ENCODE assay signal across 2 cellular contexts in the genomic region with DNA sequence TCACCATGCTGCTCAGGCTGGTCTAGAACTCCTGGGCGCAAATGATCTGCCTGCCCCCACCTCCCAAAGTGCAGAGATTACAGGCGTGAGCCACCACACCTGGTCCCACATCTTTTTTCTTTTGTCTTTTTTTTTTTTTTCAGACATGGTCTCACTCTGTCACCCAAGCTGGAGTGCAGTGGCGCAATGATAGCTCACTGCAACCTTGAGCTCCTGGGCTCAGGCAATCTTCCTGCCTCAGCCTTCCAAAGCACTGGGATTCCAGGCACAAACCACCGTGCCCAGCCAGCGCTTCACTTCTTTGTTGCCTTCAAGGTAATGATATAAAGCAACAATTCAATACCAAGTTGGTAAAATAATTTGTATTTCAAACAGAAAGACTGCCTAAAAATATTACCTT.
TF ChIP-seq lines count a peak whose summit lies in the region.

No MANE protein-coding gene starts in this region.

TF ChIP-seq in HepG2, 621 proteins besides CTCF, POLR2A, EP300 and RAD21 (continued from another document):
- TF ChIP-seq IKZF5 (CRISPR knock-in tag; IDR thresholded peaks at IDR 0.05) (no peak), HNF4A (CRISPR knock-in tag; IDR thresholded peaks at IDR 0.05) (peak; percentile 21; the same call in 1 of the 2 replicates), ZNF598 (CRISPR knock-in tag; IDR thresholded peaks at IDR 0.05; ENCODE audit: borderline replicate concordance) (no peak), ZFP1 (CRISPR knock-in tag; IDR thresholded peaks at IDR 0.05) (no peak), JUN (CRISPR knock-in tag; IDR thresholded peaks at IDR 0.05) (no peak), ZFP90 (CRISPR knock-in tag; IDR thresholded peaks at IDR 0.05; ENCODE audit: borderline replicate concordance) (peak; percentile 47; the same call in 1 of the 2 replicates), FIP1L1 (IDR thresholded peaks at IDR 0.05; ENCODE audit: borderline replicate concordance, insufficient read depth, low read depth, low read length) (no peak), TCF7 (IDR thresholded peaks at IDR 0.05; ENCODE audit: low read depth) (no peak), CEBPB (IDR thresholded peaks at IDR 0.05; ENCODE audit: borderline replicate concordance, low read depth, low read length) (peak; percentile 84; the same call in 1 of the 2 replicates), ZNF460 (CRISPR knock-in tag; IDR thresholded peaks at IDR 0.05; ENCODE audit: borderline replicate concordance) (peak; percentile 40; the same call in 1 of the 2 replicates), ZNF414 (CRISPR knock-in tag; IDR thresholded peaks at IDR 0.05) (no peak), CEBPG (CRISPR knock-in tag; IDR thresholded peaks at IDR 0.05) (peak; percentile 47; the same call in 1 of the 2 replicates), SP2 (CRISPR knock-in tag; IDR thresholded peaks at IDR 0.05) (no peak), RBM22 (optimal IDR thresholded peaks at IDR 0.05; ENCODE audit: low read length) (no peak)
- TF ChIP-seq, protein P1, sequence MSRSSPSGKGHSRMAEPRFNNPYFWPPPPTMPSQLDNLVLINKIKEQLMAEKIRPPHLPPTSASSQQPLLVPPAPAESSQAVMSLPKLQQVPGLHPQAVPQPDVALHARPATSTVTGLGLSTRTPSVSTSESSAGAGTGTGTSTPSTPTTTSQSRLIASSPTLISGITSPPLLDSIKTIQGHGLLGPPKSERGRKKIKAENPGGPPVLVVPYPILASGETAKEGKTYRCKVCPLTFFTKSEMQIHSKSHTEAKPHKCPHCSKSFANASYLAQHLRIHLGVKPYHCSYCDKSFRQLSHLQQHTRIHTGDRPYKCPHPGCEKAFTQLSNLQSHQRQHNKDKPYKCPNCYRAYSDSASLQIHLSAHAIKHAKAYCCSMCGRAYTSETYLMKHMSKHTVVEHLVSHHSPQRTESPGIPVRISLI (CRISPR knock-in tag; IDR thresholded peaks at IDR 0.05; ENCODE audit: borderline replicate concordance), result peak; percentile 66

TF ChIP-seq in GM12878, 131 proteins besides CTCF, POLR2A, EP300 and RAD21 (continued from another document):
- TF ChIP-seq TBL1XR1 (IDR thresholded peaks at IDR 0.05; ENCODE audit: low read depth, low read length) (no peak), NRF1 (conservative IDR thresholded peaks at IDR 0.05; ENCODE audit: low read depth, low read length) (no peak), CREB1 (IDR thresholded peaks at IDR 0.05; ENCODE audit: low read depth) (no peak), KAT2A (conservative IDR thresholded peaks at IDR 0.05; ENCODE audit: control insufficient read depth, low read depth, low read length) (no peak), ZBED1 (IDR thresholded peaks at IDR 0.05; ENCODE audit: borderline replicate concordance) (no peak), HDAC2 (IDR thresholded peaks at IDR 0.05) (no peak), ZNF24 (IDR thresholded peaks at IDR 0.05) (no peak), SREBF2 (IDR thresholded peaks at IDR 0.05; ENCODE audit: low read length) (no peak), JUND (IDR thresholded peaks at IDR 0.05; ENCODE audit: low read depth, low read length) (no peak), SUPT20H (IDR thresholded peaks at IDR 0.05; ENCODE audit: borderline replicate concordance, control insufficient read depth, low read depth, low read length) (no peak)
- TF ChIP-seq, protein P2, sequence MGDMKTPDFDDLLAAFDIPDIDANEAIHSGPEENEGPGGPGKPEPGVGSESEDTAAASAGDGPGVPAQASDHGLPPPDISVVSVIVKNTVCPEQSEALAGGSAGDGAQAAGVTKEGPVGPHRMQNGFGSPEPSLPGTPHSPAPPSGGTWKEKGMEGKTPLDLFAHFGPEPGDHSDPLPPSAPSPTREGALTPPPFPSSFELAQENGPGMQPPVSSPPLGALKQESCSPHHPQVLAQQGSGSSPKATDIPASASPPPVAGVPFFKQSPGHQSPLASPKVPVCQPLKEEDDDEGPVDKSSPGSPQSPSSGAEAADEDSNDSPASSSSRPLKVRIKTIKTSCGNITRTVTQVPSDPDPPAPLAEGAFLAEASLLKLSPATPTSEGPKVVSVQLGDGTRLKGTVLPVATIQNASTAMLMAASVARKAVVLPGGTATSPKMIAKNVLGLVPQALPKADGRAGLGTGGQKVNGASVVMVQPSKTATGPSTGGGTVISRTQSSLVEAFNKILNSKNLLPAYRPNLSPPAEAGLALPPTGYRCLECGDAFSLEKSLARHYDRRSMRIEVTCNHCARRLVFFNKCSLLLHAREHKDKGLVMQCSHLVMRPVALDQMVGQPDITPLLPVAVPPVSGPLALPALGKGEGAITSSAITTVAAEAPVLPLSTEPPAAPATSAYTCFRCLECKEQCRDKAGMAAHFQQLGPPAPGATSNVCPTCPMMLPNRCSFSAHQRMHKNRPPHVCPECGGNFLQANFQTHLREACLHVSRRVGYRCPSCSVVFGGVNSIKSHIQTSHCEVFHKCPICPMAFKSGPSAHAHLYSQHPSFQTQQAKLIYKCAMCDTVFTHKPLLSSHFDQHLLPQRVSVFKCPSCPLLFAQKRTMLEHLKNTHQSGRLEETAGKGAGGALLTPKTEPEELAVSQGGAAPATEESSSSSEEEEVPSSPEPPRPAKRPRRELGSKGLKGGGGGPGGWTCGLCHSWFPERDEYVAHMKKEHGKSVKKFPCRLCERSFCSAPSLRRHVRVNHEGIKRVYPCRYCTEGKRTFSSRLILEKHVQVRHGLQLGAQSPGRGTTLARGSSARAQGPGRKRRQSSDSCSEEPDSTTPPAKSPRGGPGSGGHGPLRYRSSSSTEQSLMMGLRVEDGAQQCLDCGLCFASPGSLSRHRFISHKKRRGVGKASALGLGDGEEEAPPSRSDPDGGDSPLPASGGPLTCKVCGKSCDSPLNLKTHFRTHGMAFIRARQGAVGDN (IDR thresholded peaks at IDR 0.05), result no peak
- TF ChIP-seq, protein P3, sequence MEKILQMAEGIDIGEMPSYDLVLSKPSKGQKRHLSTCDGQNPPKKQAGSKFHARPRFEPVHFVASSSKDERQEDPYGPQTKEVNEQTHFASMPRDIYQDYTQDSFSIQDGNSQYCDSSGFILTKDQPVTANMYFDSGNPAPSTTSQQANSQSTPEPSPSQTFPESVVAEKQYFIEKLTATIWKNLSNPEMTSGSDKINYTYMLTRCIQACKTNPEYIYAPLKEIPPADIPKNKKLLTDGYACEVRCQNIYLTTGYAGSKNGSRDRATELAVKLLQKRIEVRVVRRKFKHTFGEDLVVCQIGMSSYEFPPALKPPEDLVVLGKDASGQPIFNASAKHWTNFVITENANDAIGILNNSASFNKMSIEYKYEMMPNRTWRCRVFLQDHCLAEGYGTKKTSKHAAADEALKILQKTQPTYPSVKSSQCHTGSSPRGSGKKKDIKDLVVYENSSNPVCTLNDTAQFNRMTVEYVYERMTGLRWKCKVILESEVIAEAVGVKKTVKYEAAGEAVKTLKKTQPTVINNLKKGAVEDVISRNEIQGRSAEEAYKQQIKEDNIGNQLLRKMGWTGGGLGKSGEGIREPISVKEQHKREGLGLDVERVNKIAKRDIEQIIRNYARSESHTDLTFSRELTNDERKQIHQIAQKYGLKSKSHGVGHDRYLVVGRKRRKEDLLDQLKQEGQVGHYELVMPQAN (conservative IDR thresholded peaks at IDR 0.05), result no peak
- TF ChIP-seq, protein P4, sequence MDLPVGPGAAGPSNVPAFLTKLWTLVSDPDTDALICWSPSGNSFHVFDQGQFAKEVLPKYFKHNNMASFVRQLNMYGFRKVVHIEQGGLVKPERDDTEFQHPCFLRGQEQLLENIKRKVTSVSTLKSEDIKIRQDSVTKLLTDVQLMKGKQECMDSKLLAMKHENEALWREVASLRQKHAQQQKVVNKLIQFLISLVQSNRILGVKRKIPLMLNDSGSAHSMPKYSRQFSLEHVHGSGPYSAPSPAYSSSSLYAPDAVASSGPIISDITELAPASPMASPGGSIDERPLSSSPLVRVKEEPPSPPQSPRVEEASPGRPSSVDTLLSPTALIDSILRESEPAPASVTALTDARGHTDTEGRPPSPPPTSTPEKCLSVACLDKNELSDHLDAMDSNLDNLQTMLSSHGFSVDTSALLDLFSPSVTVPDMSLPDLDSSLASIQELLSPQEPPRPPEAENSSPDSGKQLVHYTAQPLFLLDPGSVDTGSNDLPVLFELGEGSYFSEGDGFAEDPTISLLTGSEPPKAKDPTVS (IDR thresholded peaks at IDR 0.05; ENCODE audit: low read depth, low read length), result no peak
